1 cellular context compared by ENCODE assay signal in the genomic region with DNA sequence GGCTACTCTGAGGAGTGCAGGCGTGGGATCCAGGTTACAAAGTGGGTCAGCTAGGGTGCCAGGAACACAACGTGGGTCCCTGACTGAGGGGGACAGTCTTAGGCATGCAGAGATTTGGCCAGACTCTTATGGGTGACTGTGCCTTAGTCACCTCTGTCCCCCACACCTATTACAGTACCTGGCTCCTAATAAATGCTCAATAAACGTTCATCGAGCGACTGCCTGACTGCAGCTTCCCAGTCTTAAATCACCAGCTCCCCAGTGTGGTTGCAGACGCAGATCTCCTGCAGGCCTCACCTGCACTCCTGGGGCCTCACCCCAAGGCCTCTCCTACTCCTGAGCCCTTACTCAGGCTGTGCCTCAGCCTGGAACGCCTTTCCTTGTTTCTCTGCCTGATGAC.
TF ChIP-seq lines count a peak whose summit lies in the region.

No MANE protein-coding gene starts in this region.

TF ChIP-seq in HepG2, 621 proteins besides CTCF, POLR2A, EP300 and RAD21:
- no peak for TF ChIP-seq U2AF2 (IDR thresholded peaks at IDR 0.05; ENCODE audit: low read depth, low read length)
- TF ChIP-seq, protein P1, sequence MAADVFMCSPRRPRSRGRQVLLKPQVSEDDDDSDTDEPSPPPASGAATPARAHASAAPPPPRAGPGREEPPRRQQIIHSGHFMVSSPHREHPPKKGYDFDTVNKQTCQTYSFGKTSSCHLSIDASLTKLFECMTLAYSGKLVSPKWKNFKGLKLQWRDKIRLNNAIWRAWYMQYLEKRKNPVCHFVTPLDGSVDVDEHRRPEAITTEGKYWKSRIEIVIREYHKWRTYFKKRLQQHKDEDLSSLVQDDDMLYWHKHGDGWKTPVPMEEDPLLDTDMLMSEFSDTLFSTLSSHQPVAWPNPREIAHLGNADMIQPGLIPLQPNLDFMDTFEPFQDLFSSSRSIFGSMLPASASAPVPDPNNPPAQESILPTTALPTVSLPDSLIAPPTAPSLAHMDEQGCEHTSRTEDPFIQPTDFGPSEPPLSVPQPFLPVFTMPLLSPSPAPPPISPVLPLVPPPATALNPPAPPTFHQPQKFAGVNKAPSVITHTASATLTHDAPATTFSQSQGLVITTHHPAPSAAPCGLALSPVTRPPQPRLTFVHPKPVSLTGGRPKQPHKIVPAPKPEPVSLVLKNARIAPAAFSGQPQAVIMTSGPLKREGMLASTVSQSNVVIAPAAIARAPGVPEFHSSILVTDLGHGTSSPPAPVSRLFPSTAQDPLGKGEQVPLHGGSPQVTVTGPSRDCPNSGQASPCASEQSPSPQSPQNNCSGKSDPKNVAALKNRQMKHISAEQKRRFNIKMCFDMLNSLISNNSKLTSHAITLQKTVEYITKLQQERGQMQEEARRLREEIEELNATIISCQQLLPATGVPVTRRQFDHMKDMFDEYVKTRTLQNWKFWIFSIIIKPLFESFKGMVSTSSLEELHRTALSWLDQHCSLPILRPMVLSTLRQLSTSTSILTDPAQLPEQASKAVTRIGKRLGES (CRISPR knock-in tag; IDR thresholded peaks at IDR 0.05; ENCODE audit: borderline replicate concordance), result no peak
- peak; percentile 87 for TF ChIP-seq ZNF3 (CRISPR knock-in tag; IDR thresholded peaks at IDR 0.05)
- TF ChIP-seq NFE2 (CRISPR knock-in tag; IDR thresholded peaks at IDR 0.05), result no peak
- TF ChIP-seq, protein P2, sequence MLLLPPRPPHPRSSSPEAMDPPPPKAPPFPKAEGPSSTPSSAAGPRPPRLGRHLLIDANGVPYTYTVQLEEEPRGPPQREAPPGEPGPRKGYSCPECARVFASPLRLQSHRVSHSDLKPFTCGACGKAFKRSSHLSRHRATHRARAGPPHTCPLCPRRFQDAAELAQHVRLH (CRISPR knock-in tag; IDR thresholded peaks at IDR 0.05; ENCODE audit: borderline replicate concordance, low read depth), result no peak
- no peak for TF ChIP-seq PCBP1 (IDR thresholded peaks at IDR 0.05; ENCODE audit: borderline replicate concordance, low read depth, low read length)
- TF ChIP-seq TAF15 (IDR thresholded peaks at IDR 0.05; ENCODE audit: low read depth, low read length, poor library complexity, severe bottlenecking), result no peak
- TF ChIP-seq, protein P3, sequence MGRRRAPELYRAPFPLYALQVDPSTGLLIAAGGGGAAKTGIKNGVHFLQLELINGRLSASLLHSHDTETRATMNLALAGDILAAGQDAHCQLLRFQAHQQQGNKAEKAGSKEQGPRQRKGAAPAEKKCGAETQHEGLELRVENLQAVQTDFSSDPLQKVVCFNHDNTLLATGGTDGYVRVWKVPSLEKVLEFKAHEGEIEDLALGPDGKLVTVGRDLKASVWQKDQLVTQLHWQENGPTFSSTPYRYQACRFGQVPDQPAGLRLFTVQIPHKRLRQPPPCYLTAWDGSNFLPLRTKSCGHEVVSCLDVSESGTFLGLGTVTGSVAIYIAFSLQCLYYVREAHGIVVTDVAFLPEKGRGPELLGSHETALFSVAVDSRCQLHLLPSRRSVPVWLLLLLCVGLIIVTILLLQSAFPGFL (CRISPR knock-in tag; IDR thresholded peaks at IDR 0.05), result no peak
